Comparison of ENCODE assay signal across 10 cellular contexts in genomic region chr10:47746780-47747373, GRCh38. TPM values are rescaled to one million over a fixed set of nuclear protein-coding genes. Genes with fewer than 3 reads are reported as not detected.
DNase-seq lines count a peak whose midpoint lies in the region; ATAC-seq, FAIRE-seq and TF ChIP-seq lines count a peak whose summit lies in the region.
"Not testable (repeated sequence)": the region's sequence is repeated elsewhere in the genome, so short reads cannot be mapped to it uniquely, and the experiment has no call there.
"Had no signal": no experiment of that assay in that cellular context is flagged by ENCODE, and none has a peak within 500 bp of the region (broad histone marks: within the 10 kb centered on the region; RNA-seq: fewer than 3 reads in every experiment).

No MANE protein-coding gene starts in this region.

- H3K14ac ChIP-seq in IMR-90 (replicated peaks; ENCODE audit: low read depth, low read length): not testable (repeated sequence)

- not testable (repeated sequence) for H3K9me3 Mint-ChIP-seq in nephron

- in situ Hi-C loops in IMR-90 (cut with MboI; ENCODE audit: low sequenced_read_pairs): not testable (repeated sequence)

- H3K27me3 ChIP-seq in IMR-90 (ENCODE audit: control insufficient read depth, insufficient read depth, low read length); body of pancreas; endothelial cell of umbilical vein (ENCODE audit: control insufficient read depth in 2 of 2, insufficient read depth in 2 of 2, low read length in 2 of 2); left lung: not testable (repeated sequence)

- not testable (repeated sequence) for H3K36me3 ChIP-seq in IMR-90 (ENCODE audit: control insufficient read depth, insufficient read depth, low read length); body of pancreas (replicated peaks in 1 of 2; ENCODE audit: insufficient read depth in 1 of 2, low read depth in 2 of 2); endothelial cell of umbilical vein (ENCODE audit: control insufficient read depth in 2 of 2, extremely low read depth in 1 of 2, insufficient read depth in 2 of 2, low read length in 2 of 2); left lung

- not testable (repeated sequence) for H3K4ac ChIP-seq in IMR-90 (ENCODE audit: low read depth, low read length)

- peak overlapping the region in 1 of 3 experiments; percentile 29 for H3K4me3 Mint-ChIP-seq in nephron

- CTCF ChIA-PET in IMR-90 (lab: Yijun Ruan, JAX); endothelial cell of umbilical vein (lab: Charles Lee): not testable (repeated sequence)

- FAIRE-seq in endothelial cell of umbilical vein (lab: Jason Lieb, UNC): not testable (repeated sequence)

- not testable (repeated sequence) for H3K4me1 ChIP-seq in IMR-90 (ENCODE audit: control insufficient read depth, insufficient read depth, low read length); body of pancreas; endothelial cell of umbilical vein (ENCODE audit: control insufficient read depth, extremely low read depth, insufficient read depth, low read length); left lung

- not testable (repeated sequence) for H2BK20ac ChIP-seq in IMR-90 (ENCODE audit: low read depth, low read length)

- H2AK9ac ChIP-seq in IMR-90 (replicated peaks; ENCODE audit: low read depth, low read length, poor library complexity): not testable (repeated sequence)

- dilution Hi-C loops in IMR-90 (cut with HindIII; ENCODE audit: low sequenced_read_pairs, unreplicated experiment); endothelial cell of umbilical vein (cut with MboI; ENCODE audit: extremely low pct_ligation_motif_present, low sequenced_read_pairs): not testable (repeated sequence)

- H3K27ac Mint-ChIP-seq in nephron: peak overlapping the region; percentile 93 to 95 (median 95)

- H2BK5ac ChIP-seq in IMR-90 (ENCODE audit: low read depth, low read length, poor library complexity, severe bottlenecking): peak overlapping the region; percentile 83

- H3K9me3 ChIP-seq in IMR-90 (ENCODE audit: control insufficient read depth, insufficient read depth, low read length); body of pancreas; endothelial cell of umbilical vein (replicated peaks; ENCODE audit: control insufficient read depth, insufficient read depth, low read length); left lung: not testable (repeated sequence)

- H2BK15ac ChIP-seq in IMR-90 (ENCODE audit: low read depth, low read length): not testable (repeated sequence)

- H2BK120ac ChIP-seq in IMR-90 (ENCODE audit: low read depth, low read length): peak overlapping the region; percentile 68

- H3K4me2 ChIP-seq in IMR-90 (ENCODE audit: low read depth, low read length); endothelial cell of umbilical vein (ENCODE audit: insufficient read depth, low read length): not testable (repeated sequence)

- H4K20me1 ChIP-seq in IMR-90 (ENCODE audit: insufficient read depth, low read length); endothelial cell of umbilical vein (replicated peaks; ENCODE audit: control insufficient read depth, extremely low read depth, insufficient read depth, low read length): not testable (repeated sequence)

- WGBS in IMR-90 (ENCODE audit: extremely low coverage in 2 of 2, insufficient read length in 1 of 2), 2 experiments: no CpG with 5 or more reads among the region's 4 CpGs
- 8 to 18% methylated on average over 3 of the region's 4 CpGs for WGBS in body of pancreas, 2 donors

- not testable (repeated sequence) for H3K4me3 ChIP-seq in IMR-90 (ENCODE audit: insufficient read depth, low read depth, low read length); body of pancreas; endothelial cell of umbilical vein (replicated peaks in 1 of 3; ENCODE audit: insufficient read depth in 1 of 3, low read depth in 1 of 3, low read length in 3 of 3); left lung

- H3K27me3 Mint-ChIP-seq in nephron (ENCODE audit: low read depth): not testable (repeated sequence)

- not testable (repeated sequence) for H4K5ac ChIP-seq in IMR-90 (ENCODE audit: low read depth, low read length)

- H2AK5ac ChIP-seq in IMR-90 (ENCODE audit: low read depth, low read length): not testable (repeated sequence)

- not testable (repeated sequence) for H3K79me2 ChIP-seq in endothelial cell of umbilical vein (ENCODE audit: control insufficient read depth, insufficient read depth, low read length)

- not testable (repeated sequence) for H3K36me3 Mint-ChIP-seq in nephron (ENCODE audit: low read depth)

- not testable (repeated sequence) for BruUV-seq in IMR-90 (replicated peaks; lab: Mats Ljungman, UMichigan); endothelial cell of umbilical vein (replicated peaks; lab: Mats Ljungman, UMichigan)

- POLR2A ChIA-PET in IMR-90 (lab: Charles Lee; ENCODE audit: unreplicated experiment); endothelial cell of umbilical vein (lab: Charles Lee): not testable (repeated sequence)

- not testable (repeated sequence) for TF ChIP-seq RAD21 in IMR-90 (IDR thresholded peaks at IDR 0.05; ENCODE audit: low read length)

- not testable (repeated sequence) for H3K4me1 Mint-ChIP-seq in nephron

- H3K9me1 ChIP-seq in IMR-90 (ENCODE audit: insufficient read depth, low read length); endothelial cell of umbilical vein (replicated peaks; ENCODE audit: control insufficient read depth, extremely low read depth, insufficient read depth, low read length): not testable (repeated sequence)

- peak; percentile 3 for DNase-seq in IMR-90
- peak in 1 of 4 donors; percentile 8 for DNase-seq in body of pancreas
- DNase-seq in endothelial cell of umbilical vein (ENCODE audit: low read depth, low spot score): peak; percentile 46
- not testable (repeated sequence) for DNase-seq in Right ventricle myocardium superior, left lung
- peak; percentile 24 for DNase-seq in smooth muscle cell of the brain vasculature (ENCODE audit: low read depth, low spot score)

- H3K23ac ChIP-seq in IMR-90 (ENCODE audit: low read depth, low read length): not testable (repeated sequence)

- H4K8ac ChIP-seq in IMR-90 (ENCODE audit: low read depth in 2 of 2, low read length in 2 of 2): 0 out of 4 replicates have a peak overlapping the region, but pooled peaks of 1 of the 2 experiments have one; percentile 42

- TF ChIP-seq CTCF in IMR-90 (conservative IDR thresholded peaks at IDR 0.05; ENCODE audit: low read depth, low read length); body of pancreas (IDR thresholded peaks at IDR 0.05); endothelial cell of umbilical vein (IDR thresholded peaks at IDR 0.05; ENCODE audit: extremely low read depth in 1 of 2, insufficient read depth in 1 of 2, low read depth in 1 of 2, low read length in 2 of 2); left lung (IDR thresholded peaks at IDR 0.05); nephron (IDR thresholded peaks at IDR 0.05; ENCODE audit: unreplicated experiment in 3 of 3): not testable (repeated sequence)

- peak; percentile 27 for ATAC-seq in IMR-90 (ENCODE audit: low read depth)
- peak; percentile 47 for ATAC-seq in body of pancreas
- peak; percentile 71 for ATAC-seq in Right ventricle myocardium superior (ENCODE audit: poor library complexity)
- ATAC-seq in left lung: peak; percentile 56

- TF ChIP-seq POLR2A in IMR-90 (IDR thresholded peaks at IDR 0.05; ENCODE audit: low read depth, low read length); body of pancreas (IDR thresholded peaks at IDR 0.05); endothelial cell of umbilical vein (IDR thresholded peaks at IDR 0.05; ENCODE audit: low read depth, low read length): not testable (repeated sequence)

- peak overlapping the region; percentile 17; the same call in 1 of the 2 replicates for H3K18ac ChIP-seq in IMR-90 (ENCODE audit: low read depth, low read length)

- H3K79me1 ChIP-seq in IMR-90 (ENCODE audit: low read depth in 1 of 2, low read length in 2 of 2): not testable (repeated sequence)

- not testable (repeated sequence) for H2AFZ ChIP-seq in IMR-90 (replicated peaks; ENCODE audit: low read length, poor library complexity); endothelial cell of umbilical vein (ENCODE audit: low read depth, low read length)

- not testable (repeated sequence) for H3K9ac ChIP-seq in IMR-90 (ENCODE audit: low read depth, low read length); endothelial cell of umbilical vein (replicated peaks; ENCODE audit: extremely low read depth, insufficient read depth, low read length)

- not testable (repeated sequence) for H4K91ac ChIP-seq in IMR-90 (ENCODE audit: insufficient read depth, low read depth, low read length)

- intact Hi-C loops in IMR-90 (cut with micrococcal nuclease); body of pancreas (cut with DNase I); endothelial cell of umbilical vein (cut with micrococcal nuclease); Right ventricle myocardium superior (cut with DNase I); left lung (cut with DNase I): not testable (repeated sequence)

- H3K27ac ChIP-seq in IMR-90 (ENCODE audit: insufficient read depth, low read length); body of pancreas; endothelial cell of umbilical vein (ENCODE audit: insufficient read depth, low read depth, low read length); left lung: not testable (repeated sequence)

- H3K56ac ChIP-seq in IMR-90 (ENCODE audit: extremely low read depth, insufficient read depth, low read length): not testable (repeated sequence)

RNA-seq across cellular contexts. Expression of gene SYT15B, which starts 16.5 kb away (rescaled TPM):
- total RNA-seq in IMR-90 (2012; rRNA removed) (0.54 and 0.56 TPM in 2 replicates), body of pancreas (1 to 10 TPM; 8.3 to 8.9 TPM), endothelial cell of umbilical vein (0.18 TPM in 1 of 2 replicates, not detected in the other), Right ventricle myocardium superior (0.89 TPM), left lung (10 to 100 TPM; 37.4 to 41.5 TPM)
- polyA plus RNA-seq in IMR-90 (2012; rRNA removed) (0.96 TPM in 2 replicates), endothelial cell of umbilical vein (0.08 and 0.14 TPM in 2 replicates)
- polyA plus RNA-seq in IMR-90 (2012; cell fraction: cytosol; rRNA removed): 0.12 and 0.34 TPM in 2 replicates
- polyA plus RNA-seq in IMR-90 (2012; cell fraction: nucleus; rRNA removed; ENCODE audit: low replicate concordance): 0.58 and 1.4 TPM in 2 replicates
- 0.06 and 0.08 TPM in 2 replicates for polyA plus RNA-seq in endothelial cell of umbilical vein (2011; cell fraction: cytosol; rRNA removed)
- polyA plus RNA-seq in endothelial cell of umbilical vein (2011; cell fraction: nucleus; rRNA removed): 0.05 and 0.39 TPM in 2 replicates
- 0.05 and 0.16 TPM in 2 replicates for polyA plus RNA-seq in endothelial cell of umbilical vein (2012)
- 0.25 TPM in 1 of 2 replicates, not detected in the other for polyA minus RNA-seq in endothelial cell of umbilical vein
- polyA minus RNA-seq in endothelial cell of umbilical vein (2011; cell fraction: cytosol; rRNA and poly(A)+ RNA removed): 0.41 TPM
- polyA minus RNA-seq in endothelial cell of umbilical vein (2011; cell fraction: nucleus; rRNA and poly(A)+ RNA removed): 0.10 TPM in 1 of 2 replicates, not detected in the other
- total RNA-seq: Daoy, H7 had no signal
- polyA plus RNA-seq: CD4-positive, alpha-beta memory T cell had no signal
